ENCODE assay signal across 15 cellular contexts in genomic region chr7:115099906-115100305, GRCh38.
A peak's percentile ranks its signal among the peaks of the same experiment; 100 is the strongest.
DNase-seq lines count a peak whose midpoint lies in the region; ATAC-seq, FAIRE-seq and TF ChIP-seq lines count a peak whose summit lies in the region.
"Had no signal": no experiment of that assay in that cellular context is flagged by ENCODE, and none has a peak within 500 bp of the region (broad histone marks: within the 10 kb centered on the region; RNA-seq: fewer than 3 reads in every experiment).

No MANE protein-coding gene starts in this region.

- no peaks in the 10 kb centered on the region for H3K36me3 ChIP-seq in mucosa of descending colon (ENCODE audit: low read depth)

- no peak for FAIRE-seq in D721Med (lab: Jason Lieb, UNC)
- FAIRE-seq: colon, TTC549 had no signal

- peak; percentile 38 for ATAC-seq in mucosa of descending colon
- ATAC-seq: activated T-cell treated with anti-CD3 and anti-CD28 coated beads, Interleukin-2, amount 50 U/mL, for 4 hours; naive thymus-derived CD8-positive, alpha-beta T cell had no signal

- no peaks in the 10 kb centered on the region for H3K9me3 ChIP-seq in mucosa of descending colon

- TF ChIP-seq CTCF in mucosa of descending colon (IDR thresholded peaks at IDR 0.05) (no peak), D721Med (IDR thresholded peaks at IDR 0.05; ENCODE audit: insufficient read depth, missing control alignments) (no peak)

- H3K4me1 ChIP-seq in mucosa of descending colon (ENCODE audit: low read depth): no peaks in the 10 kb centered on the region

- no peak overlapping the region for H3K4me3 ChIP-seq in mucosa of descending colon

- intact Hi-C loops in mucosa of descending colon (cut with DNase I, micrococcal nuclease): no loop called here

- DNase-seq in ELR (ENCODE audit: low read depth) (peak; percentile 70), NCI-H460 (ENCODE audit: extremely low read depth, low read depth) (peak; percentile 4), dermis microvascular lymphatic vessel endothelial cell (ENCODE audit: low read depth in 2 of 2) (peak; percentile 49 to 89), mucosa of descending colon (no peak), D721Med (ENCODE audit: insufficient read length, low spot score) (no peak), mesenteric fat pad (ENCODE audit: low spot score) (no peak), GDM1 (lab: John Stamatoyannopoulos, UW) (no peak)
- DNase-seq in activated naive CD4-positive, alpha-beta T cell treated with Interleukin-2 at 50 U/mL for 16 hours: no peak
- DNase-seq: activated T-cell treated with anti-CD3 and anti-CD28 coated beads, Interleukin-2, amount 50 U/mL, for 4 hours; naive thymus-derived CD8-positive, alpha-beta T cell; NCI-H1105; stimulated activated CD4-positive, alpha-beta T cell treated with anti-CD3 and anti-CD28 coated beads, Interleukin-15, amount 100 ng/mL, for 24 hours; stimulated activated naive CD4-positive, alpha-beta T cell had no signal

Comparison
In these comparisons a context has a peak if more than half of its experiments do, and no peak if none do; other contexts are left out.
1. DNase-seq: peak in ELR (single experiment), NCI-H460 (single experiment) and dermis microvascular lymphatic vessel endothelial cell (2 of 2); none in mucosa of descending colon (0 of 3), D721Med (single experiment), mesenteric fat pad (single experiment), GDM1 (single experiment) and activated naive CD4-positive, alpha-beta T cell treated with Interleukin-2 at 50 U/mL for 16 hours (single experiment).